In genomic region chr14:32202941-32203882, GRCh38 we compare ENCODE assay signal across 8 cellular contexts. TPM values are rescaled to one million over a fixed set of nuclear protein-coding genes. Genes with fewer than 3 reads are reported as not detected.
DNase-seq lines count a peak whose midpoint lies in the region; ATAC-seq and TF ChIP-seq lines count a peak whose summit lies in the region.

TSS of gene RNU6-8 (minus strand) at chr14:32203269.

- peak within 1 kb of the TSS; percentile 81 for H4K12ac ChIP-seq in trophoblast cell (ENCODE audit: low read depth, low read length)

- H3K36me3 ChIP-seq in cardiac muscle cell: no peaks in the 10 kb centered on the region
- no peaks in the 10 kb centered on the region for H3K36me3 ChIP-seq in trophoblast cell (ENCODE audit: control insufficient read depth in 1 of 2, insufficient read depth in 2 of 2, low read length in 2 of 2)
- no peaks in the 10 kb centered on the region for H3K36me3 ChIP-seq in tibial nerve

- no peaks in the 10 kb centered on the region for H3K27me3 ChIP-seq in cardiac muscle cell
- no peaks in the 10 kb centered on the region for H3K27me3 ChIP-seq in trophoblast cell (ENCODE audit: insufficient read depth, low read length)
- no peaks in the 10 kb centered on the region for H3K27me3 ChIP-seq in tibial nerve

- DNase-seq in GM10266 (ENCODE audit: extremely low spot score) (peak; percentile 79), NCI-H1048 (lab: John Stamatoyannopoulos, UW) (peak; percentile 71), SKM-1 (lab: John Stamatoyannopoulos, UW; ENCODE audit: unreplicated experiment) (peak; percentile 17), cardiac muscle cell (ENCODE audit: low read depth in 1 of 2, low spot score in 1 of 2) (peak; percentile 93 to 97), trophoblast cell (peak; percentile 78 to 80), tibial nerve (ENCODE audit: low spot score in 2 of 2) (peak; percentile 62 to 65)
- DNase-seq in activated naive CD8-positive, alpha-beta T cell treated with anti-CD3 and anti-CD28 coated beads, Interleukin-2, amount 50 U/mL, for 16 hours (ENCODE audit: low read depth, low spot score): peak; percentile 75

- peak within 1 kb of the TSS; percentile 71 for H3K14ac ChIP-seq in trophoblast cell (ENCODE audit: low read length)

- TF ChIP-seq CTCF in GM10266 (IDR thresholded peaks at IDR 0.05; ENCODE audit: control insufficient read depth, insufficient read depth, low read depth, missing control alignments) (no peak), cardiac muscle cell (IDR thresholded peaks at IDR 0.05; ENCODE audit: low read depth, low read length) (no peak), tibial nerve (IDR thresholded peaks at IDR 0.05) (no peak)

- peak within 1 kb of the TSS; percentile 92 for H2BK120ac ChIP-seq in trophoblast cell (ENCODE audit: insufficient read depth, low read length, poor library complexity)

- no peak within 1 kb of the TSS for H3K23ac ChIP-seq in trophoblast cell (ENCODE audit: low read length)

- peak within 1 kb of the TSS; percentile 92 for H3K18ac ChIP-seq in trophoblast cell (ENCODE audit: low read length)

- peak within 1 kb of the TSS; percentile 96 for H2BK5ac ChIP-seq in trophoblast cell (ENCODE audit: low read depth, low read length, poor library complexity)

- H3K4me1 ChIP-seq in cardiac muscle cell (ENCODE audit: low read depth): no peaks in the 10 kb centered on the region
- no peaks in the 10 kb centered on the region for H3K4me1 ChIP-seq in trophoblast cell (ENCODE audit: control insufficient read depth in 1 of 2, insufficient read depth in 2 of 2, low read length in 2 of 2)
- H3K4me1 ChIP-seq in tibial nerve: peaks cover 0 to 18% (median 0%) of the 10 kb centered on the region in 4 donors

- peak within 1 kb of the TSS; percentile 90 for H2BK12ac ChIP-seq in trophoblast cell (ENCODE audit: low read length)

- peak within 1 kb of the TSS; percentile 88 for H2AFZ ChIP-seq in trophoblast cell (ENCODE audit: insufficient read depth, low read length, poor library complexity)

- peak within 1 kb of the TSS; percentile 84 for H3K9ac ChIP-seq in trophoblast cell (ENCODE audit: low read length)

- peak; percentile 68 for ATAC-seq in HG02588 (IDR thresholded peaks at IDR 0.05; ENCODE audit: unreplicated experiment)

- H3K4ac ChIP-seq in trophoblast cell (ENCODE audit: low read depth, low read length): peak within 1 kb of the TSS; percentile 65

- peak within 1 kb of the TSS; percentile 80 for H4K8ac ChIP-seq in trophoblast cell (ENCODE audit: low read depth, low read length)

- no CpG with 5 or more reads among the region's 60 CpGs for WGBS in trophoblast cell (ENCODE audit: extremely low coverage, insufficient coverage, insufficient read length)
- 0% methylated on average over 41 to 60 of the region's 60 CpGs for WGBS in tibial nerve, 2 donors

- peak within 1 kb of the TSS; percentile 97 for H3K27ac ChIP-seq in cardiac muscle cell
- peak within 1 kb of the TSS; percentile 67 for H3K27ac ChIP-seq in trophoblast cell (ENCODE audit: low read depth, low read length)
- H3K27ac ChIP-seq in tibial nerve: peak within 1 kb of the TSS; percentile 74 to 93 (median 89)

- no peak within 1 kb of the TSS for H2AK5ac ChIP-seq in trophoblast cell (ENCODE audit: low read length)

- H3K9me3 ChIP-seq in cardiac muscle cell (ENCODE audit: low read depth) (no peaks in the 10 kb centered on the region), trophoblast cell (ENCODE audit: insufficient read depth, low read depth, low read length) (peaks cover 3% of the 10 kb centered on the region), tibial nerve (no peaks in the 10 kb centered on the region)

- peaks cover 4% of the 10 kb centered on the region for H3K79me1 ChIP-seq in trophoblast cell (ENCODE audit: low read length)

- TF ChIP-seq EP300 in tibial nerve (IDR thresholded peaks at IDR 0.05): peak in 1 of 2 donors; percentile 80

- peak within 1 kb of the TSS; percentile 58 for H3K4me3 ChIP-seq in cardiac muscle cell
- peak within 1 kb of the TSS; percentile 83 for H3K4me3 ChIP-seq in trophoblast cell (ENCODE audit: low read depth, low read length)
- H3K4me3 ChIP-seq in tibial nerve: peak within 1 kb of the TSS; percentile 51 to 82 (median 64)

- peak in 1 of 2 donors; percentile 25 for TF ChIP-seq POLR2A in tibial nerve (IDR thresholded peaks at IDR 0.05)

- H4K91ac ChIP-seq in trophoblast cell (ENCODE audit: low read depth, low read length): peak within 1 kb of the TSS; percentile 78

- H3K79me2 ChIP-seq in trophoblast cell (ENCODE audit: control insufficient read depth, insufficient read depth, low read length, poor library complexity): no peaks in the 10 kb centered on the region

- H3K4me2 ChIP-seq in trophoblast cell (ENCODE audit: low read length): peak within 1 kb of the TSS; percentile 99

RNA-seq across cellular contexts. Expression of gene RNU6-8, which starts in this region (rescaled TPM):
- not detected in 2 replicates for total RNA-seq in cardiac muscle cell
- polyA plus RNA-seq in cardiac muscle cell: not detected in 2 replicates
- polyA plus RNA-seq in trophoblast cell (2013): not detected in 2 replicates
- not detected for total RNA-seq in tibial nerve

Comparison
In these comparisons a context has a peak if more than half of its experiments do, and no peak if none do; other contexts are left out.
1. Peak in every context shown above with its lines: DNase-seq, ATAC-seq, H3K4me3 ChIP-seq and H3K27ac ChIP-seq.
2. Peak in DNase-seq, H3K4me3 ChIP-seq and H3K27ac ChIP-seq in cardiac muscle cell; RNA of the gene not detected or under 1 TPM.
3. Peak in DNase-seq, H3K4me3 ChIP-seq and H3K27ac ChIP-seq in tibial nerve; RNA of the gene not detected or under 1 TPM.
4. DNase-seq: peak in every context shown above with its lines; median percentile 95 in cardiac muscle cell; 79 in GM10266; 79 in trophoblast cell; 75 in activated naive CD8-positive, alpha-beta T cell treated with anti-CD3 and anti-CD28 coated beads, Interleukin-2, amount 50 U/mL, for 16 hours; 71 in NCI-H1048; 64 in tibial nerve; 17 in SKM-1.